8 cellular contexts compared by ENCODE assay signal in genomic region chr2:74261204-74261864, GRCh38.
DNase-seq lines count a peak whose midpoint lies in the region; ATAC-seq, FAIRE-seq and TF ChIP-seq lines count a peak whose summit lies in the region.

No MANE protein-coding gene starts in this region.

- peak; percentile 76 for TF ChIP-seq CTCF in osteocyte (IDR thresholded peaks at IDR 0.05)

- H3K4me1 Mint-ChIP-seq in osteocyte (ENCODE audit: unreplicated experiment) = peaks cover 3% of the 10 kb centered on the region

- no peaks in the 10 kb centered on the region for H3K36me3 Mint-ChIP-seq in osteocyte (ENCODE audit: unreplicated experiment)

- no peak for ATAC-seq in HG02610 (IDR thresholded peaks at IDR 0.05; ENCODE audit: unreplicated experiment)
- ATAC-seq in GM19397 (IDR thresholded peaks at IDR 0.05; ENCODE audit: unreplicated experiment) = no peak

- H3K9me3 Mint-ChIP-seq in osteocyte (ENCODE audit: unreplicated experiment) = no peaks in the 10 kb centered on the region

- H3K4me3 Mint-ChIP-seq in osteocyte (ENCODE audit: unreplicated experiment) = no peak overlapping the region

- no peak overlapping the region for H3K27ac Mint-ChIP-seq in osteocyte (ENCODE audit: unreplicated experiment)

- TF ChIP-seq POLR2A in GM12892 (IDR thresholded peaks at IDR 0.05; ENCODE audit: low read depth, low read length) = no peak

- H3K27me3 Mint-ChIP-seq in osteocyte (ENCODE audit: unreplicated experiment) = peaks cover 12% of the 10 kb centered on the region

- FAIRE-seq in GM12892 (lab: Jason Lieb, UNC) = no peak

- DNase-seq in GM03348 (ENCODE audit: low spot score) (peak; percentile 55), NCI-H526 treated with DMSO at 0.1 percent for 48 hours (lab: John Stamatoyannopoulos, UW) (peak; percentile 5), epidermal melanocyte (ENCODE audit: insufficient read length, low spot score) (peak; percentile 48), osteocyte (ENCODE audit: extremely low spot score, unreplicated experiment) (no peak), GM12892 (ENCODE audit: insufficient read length) (no peak)
- DNase-seq in stimulated activated CD4-positive, alpha-beta T cell treated with anti-CD3 and anti-CD28 coated beads, Interleukin-12 subunit alpha, Interleukin-12 subunit beta, amount 100 ng/mL, for 4 hours = no peak

Comparison
In these comparisons a context has a peak if more than half of its experiments do, and no peak if none do; other contexts are left out.
1. DNase-seq: peak in GM03348 (single experiment), NCI-H526 treated with DMSO at 0.1 percent for 48 hours (single experiment) and epidermal melanocyte (single experiment); none in osteocyte (single experiment), GM12892 (single experiment) and stimulated activated CD4-positive, alpha-beta T cell treated with anti-CD3 and anti-CD28 coated beads, Interleukin-12 subunit alpha, Interleukin-12 subunit beta, amount 100 ng/mL, for 4 hours (single experiment).